ENCODE assay signal across 8 cellular contexts in genomic region chr6:110877154-110877564, GRCh38. TPM values are rescaled to one million over a fixed set of nuclear protein-coding genes. Genes with fewer than 3 reads are reported as not detected.
DNase-seq lines count a peak whose midpoint lies in the region; ATAC-seq and TF ChIP-seq lines count a peak whose summit lies in the region.

No MANE protein-coding gene starts in this region.

- DNase-seq in HL-60 (ENCODE audit: low read depth in 1 of 2, low spot score in 1 of 2) (no peak), cortex of kidney (lab: John Stamatoyannopoulos, UW) (no peak), foreskin melanocyte (no peak), EL (no peak)

- no peak for TF ChIP-seq CTCF in 22Rv1 (IDR thresholded peaks at IDR 0.05)
- no peak for TF ChIP-seq CTCF in HL-60 (IDR thresholded peaks at IDR 0.05; ENCODE audit: insufficient read depth, low read length)
- no peak for TF ChIP-seq CTCF in brain (conservative IDR thresholded peaks at IDR 0.05)

- H3K4me3 Mint-ChIP-seq in brain: peak overlapping the region; percentile 79 to 100 (median 94)

- peaks cover 0 to 2% (median 0%) of the 10 kb centered on the region in 5 experiments for H3K9me3 Mint-ChIP-seq in brain

- no peaks in the 10 kb centered on the region for H3K9me3 ChIP-seq in mononuclear cell (ENCODE audit: low read depth, low read length)

- H3K4me1 ChIP-seq in mononuclear cell (ENCODE audit: insufficient read depth, low read length): peaks cover 60% of the 10 kb centered on the region

- H3K4me1 Mint-ChIP-seq in brain: peaks cover 66% of the 10 kb centered on the region

- no peaks in the 10 kb centered on the region for H3K27me3 ChIP-seq in HL-60 (ENCODE audit: insufficient read depth, poor library complexity, severe bottlenecking)
- no peaks in the 10 kb centered on the region for H3K27me3 ChIP-seq in mononuclear cell (ENCODE audit: insufficient read depth, low read length)

- no peak for ATAC-seq in GM21381 (IDR thresholded peaks at IDR 0.05; ENCODE audit: unreplicated experiment)

- peaks cover 15% of the 10 kb centered on the region for H3K36me3 Mint-ChIP-seq in brain

- H3K4me3 ChIP-seq in HL-60 (replicated peaks; ENCODE audit: insufficient read depth, low read length) (peak overlapping the region; percentile 91), mononuclear cell (ENCODE audit: low read length) (peak overlapping the region; percentile 95)

- peak overlapping the region; percentile 98 for H3K27ac ChIP-seq in 22Rv1
- H3K27ac ChIP-seq in HL-60 (replicated peaks): peak overlapping the region; percentile 97

- peak overlapping the region; percentile 42 to 97 (median 94) for H3K27ac Mint-ChIP-seq in brain

- peaks cover 12% of the 10 kb centered on the region for H3K27me3 Mint-ChIP-seq in brain

RNA-seq across cellular contexts. Expression of gene AMD1, which starts 2.6 kb away (rescaled TPM):
- 27.2 TPM for polyA plus RNA-seq in brain (ENCODE audit: insufficient read depth, low read depth, low replicate concordance)
- 245 TPM for total RNA-seq in mononuclear cell
